4 cellular contexts compared by ENCODE assay signal in the genomic region with DNA sequence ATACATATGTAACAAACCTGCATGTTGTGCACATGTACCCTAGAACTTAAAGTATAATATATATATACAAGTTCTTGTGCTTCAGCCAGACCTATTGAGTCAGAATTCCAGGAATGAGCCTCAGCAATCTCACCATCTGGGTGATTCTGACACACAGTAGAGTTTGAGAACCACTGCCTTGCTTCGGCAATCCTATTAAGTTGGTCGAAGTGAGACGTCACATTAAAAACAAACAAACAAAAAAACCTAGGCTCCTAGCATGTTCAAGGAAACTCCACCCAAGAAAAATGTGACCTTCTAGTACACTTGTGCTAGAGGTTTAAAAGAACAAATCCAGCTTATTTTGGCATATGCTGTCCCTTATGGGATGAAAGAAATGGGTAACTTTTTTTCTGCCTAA.
"Had no signal": no experiment of that assay in that cellular context is flagged by ENCODE, and none has a peak within 500 bp of the region (broad histone marks: within the 10 kb centered on the region; RNA-seq: fewer than 3 reads in every experiment).

No MANE protein-coding gene starts in this region.

- DNase-seq: H9, HCEC 1CT, IMR-90 had no signal

- H3K4me3 ChIP-seq: GM23338 had no signal

- H3K4me2 ChIP-seq: GM23338 had no signal

- H2AFZ ChIP-seq: GM23338 had no signal

- ATAC-seq: GM23338 had no signal
